10 cellular contexts compared by ENCODE assay signal in the genomic region with DNA sequence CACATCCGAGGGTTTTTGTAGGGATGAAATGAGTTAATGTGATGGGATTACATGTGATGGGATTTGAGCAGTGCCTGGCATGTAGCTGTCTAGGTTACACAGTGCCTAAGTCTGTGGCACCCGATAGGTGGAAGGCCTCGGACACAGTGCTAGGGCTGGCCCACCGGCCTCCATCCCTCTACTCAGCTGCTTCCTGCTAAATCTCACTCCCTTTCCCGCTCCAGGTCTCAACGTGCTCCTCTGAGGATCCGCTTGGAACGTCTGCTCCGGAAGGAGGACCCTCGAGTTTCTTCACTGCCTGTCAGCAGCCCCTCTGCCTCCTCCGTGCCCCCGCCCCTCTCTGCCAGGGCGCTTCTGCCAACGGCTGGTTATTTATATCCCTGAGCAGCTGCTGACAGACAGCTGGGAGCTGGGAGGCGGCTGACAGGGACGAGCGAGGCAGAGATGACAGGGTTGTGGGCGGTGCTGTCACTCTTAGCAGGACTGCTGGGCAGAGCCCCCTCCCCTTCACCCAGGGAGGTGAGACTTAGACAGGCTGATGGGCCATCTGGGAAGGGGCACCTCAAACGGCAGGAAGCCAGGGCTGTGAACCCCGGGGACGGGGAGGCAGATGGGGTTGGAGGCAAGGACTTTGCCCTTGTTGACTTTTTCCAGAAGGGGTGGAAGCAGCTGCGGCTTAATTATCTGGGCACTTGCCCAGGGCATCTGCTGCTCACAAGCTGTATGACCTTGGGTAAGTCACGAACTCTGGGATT. TPM values are rescaled to one million over a fixed set of nuclear protein-coding genes. Genes with fewer than 3 reads are reported as not detected.
DNase-seq lines count a peak whose midpoint lies in the region; ATAC-seq and TF ChIP-seq lines count a peak whose summit lies in the region.
"Had no signal": no experiment of that assay in that cellular context is flagged by ENCODE, and none has a peak within 500 bp of the region (broad histone marks: within the 10 kb centered on the region; RNA-seq: fewer than 3 reads in every experiment).

No MANE protein-coding gene starts in this region.

- peak; percentile 30 for ATAC-seq in left lobe of liver
- no peak for ATAC-seq in GM19395 (IDR thresholded peaks at IDR 0.05; ENCODE audit: unreplicated experiment)
- no peak for ATAC-seq in GM21825 (IDR thresholded peaks at IDR 0.05; ENCODE audit: unreplicated experiment)

- H3K4me1 ChIP-seq in BE2C (peaks cover 6% of the 10 kb centered on the region), SJCRH30 (peaks cover 24% of the 10 kb centered on the region)

- H3K36me3 ChIP-seq in BE2C (no peaks in the 10 kb centered on the region), SJCRH30 (no peaks in the 10 kb centered on the region)
- H3K36me3 ChIP-seq: ovary had no signal

- DNase-seq in BE2C (peak; percentile 74), NCI-H1105 treated with DMSO at 0.1 percent for 48 hours (lab: John Stamatoyannopoulos, UW) (peak; percentile 67), SJCRH30 (peak; percentile 75 to 81), left lobe of liver (ENCODE audit: low spot score) (no peak), epidermal melanocyte (ENCODE audit: insufficient read length, low spot score) (no peak)
- DNase-seq in stimulated activated CD4-positive, alpha-beta T cell treated with anti-CD3 and anti-CD28 coated beads, Interleukin-12 subunit alpha, Interleukin-12 subunit beta, amount 100 ng/mL, for 4 hours = no peak
- DNase-seq: KG1, ovary had no signal

- H3K27me3 ChIP-seq in BE2C (no peaks in the 10 kb centered on the region), SJCRH30 (no peaks in the 10 kb centered on the region)
- H3K27me3 ChIP-seq: ovary had no signal

- H3K9me3 ChIP-seq in BE2C (no peaks in the 10 kb centered on the region), SJCRH30 (replicated peaks) (no peaks in the 10 kb centered on the region)
- H3K9me3 ChIP-seq: ovary had no signal

- no peak for TF ChIP-seq CTCF in BE2C (IDR thresholded peaks at IDR 0.05; ENCODE audit: low read depth, low read length)

- H3K4me3 ChIP-seq in BE2C (ENCODE audit: low read depth, low read length) (peak overlapping the region; percentile 17), SJCRH30 (0 out of 2 replicates have a peak overlapping the region, but pooled peaks have one; percentile 1)
- H3K4me3 ChIP-seq: ovary had no signal

- no peak overlapping the region for H3K27ac ChIP-seq in SJCRH30
- H3K27ac ChIP-seq: ovary had no signal

RNA-seq across cellular contexts. Expression of gene LRRN2, which starts 26.6 kb away (rescaled TPM):
- polyA plus RNA-seq in BE2C (2012; ENCODE audit: insufficient read depth, insufficient read length, low read depth) = 31.0 TPM
- total RNA-seq in SJCRH30 (2014; rRNA removed; shearing (Covaris generic)) = not detected in 2 replicates
- 0.15 TPM for total RNA-seq in left lobe of liver

Comparison
In these comparisons a context has a peak if more than half of its experiments do, and no peak if none do; other contexts are left out.
1. DNase-seq: peak in BE2C (single experiment), NCI-H1105 treated with DMSO at 0.1 percent for 48 hours (single experiment) and SJCRH30 (2 of 2); none in left lobe of liver (single experiment), epidermal melanocyte (single experiment) and stimulated activated CD4-positive, alpha-beta T cell treated with anti-CD3 and anti-CD28 coated beads, Interleukin-12 subunit alpha, Interleukin-12 subunit beta, amount 100 ng/mL, for 4 hours (single experiment).